In genomic region chr1:152459596-152460528, GRCh38 we compare ENCODE assay signal across 8 cellular contexts. TPM values are rescaled to one million over a fixed set of nuclear protein-coding genes. Genes with fewer than 3 reads are reported as not detected.
DNase-seq lines count a peak whose midpoint lies in the region; ATAC-seq and TF ChIP-seq lines count a peak whose summit lies in the region.

No MANE protein-coding gene starts in this region.

- H3K4me3 Mint-ChIP-seq in CD4-positive, alpha-beta memory T cell: peak overlapping the region; percentile 61 to 88 (median 80)

- H3K9me3 Mint-ChIP-seq in CD4-positive, alpha-beta memory T cell: no peaks in the 10 kb centered on the region

- POLR2A ChIA-PET in CD4-positive, alpha-beta memory T cell (lab: Charles Lee; ENCODE audit: partially characterized antibody): interaction anchor here (0.6 to 3.2 kb wide), 7 partner anchors 11 to 511 kb away, joined by 3 to 44 read pairs (median 4); no protein-coding TSS in a partner anchor

- peak overlapping the region in 1 of 2 donors; percentile 9 for H3K4me3 ChIP-seq in CD4-positive, alpha-beta memory T cell (ENCODE audit: low read length in 2 of 2)
- H3K4me3 ChIP-seq in OCI-LY1 (ENCODE audit: low read depth, low read length, poor library complexity, severe bottlenecking): no peak overlapping the region
- H3K4me3 ChIP-seq in fibroblast of the aortic adventitia (ENCODE audit: low read depth, low read length): no peak overlapping the region
- H3K4me3 ChIP-seq in tibial artery: peak overlapping the region; percentile 7 to 13

- no peaks in the 10 kb centered on the region for H3F3A ChIP-seq in OCI-LY1 (ENCODE audit: insufficient read depth, low read length)

- H3K9me2 ChIP-seq in OCI-LY1 (ENCODE audit: low read depth, low read length): no peaks in the 10 kb centered on the region

- TF ChIP-seq CTCF in OCI-LY1 (IDR thresholded peaks at IDR 0.05; ENCODE audit: low read length) (peak; percentile 80), fibroblast of the aortic adventitia (IDR thresholded peaks at IDR 0.05; ENCODE audit: insufficient read depth, low read length) (peak; percentile 95), tibial artery (IDR thresholded peaks at IDR 0.05) (peak; percentile 50 to 69)

- H3K27ac Mint-ChIP-seq in CD4-positive, alpha-beta memory T cell: peak overlapping the region; percentile 49 to 97 (median 87)

- H3K4me2 ChIP-seq in OCI-LY1 (ENCODE audit: low read length): peak overlapping the region; percentile 38

- H2AFZ ChIP-seq in OCI-LY1 (ENCODE audit: low read length): peak overlapping the region; percentile 97

- peaks cover 24 to 36% (median 30%) of the 10 kb centered on the region in 4 donors for H3K4me1 Mint-ChIP-seq in CD4-positive, alpha-beta memory T cell

- H3K9ac ChIP-seq in OCI-LY1 (ENCODE audit: low read length): no peak overlapping the region

- H3K27me3 Mint-ChIP-seq in CD4-positive, alpha-beta memory T cell: peaks cover 2 to 4% of the 10 kb centered on the region in 2 donors

- peak overlapping the region; percentile 39 for H3K27ac ChIP-seq in CD4-positive, alpha-beta memory T cell (ENCODE audit: low read depth, low read length)
- no peak overlapping the region for H3K27ac ChIP-seq in OCI-LY1 (ENCODE audit: low read depth, low read length, poor library complexity, severe bottlenecking)
- H3K27ac ChIP-seq in tibial artery: peak overlapping the region in 1 of 2 donors; percentile 8

- H3K4me1 ChIP-seq in CD4-positive, alpha-beta memory T cell (ENCODE audit: insufficient read depth, low read length): peaks cover 15% of the 10 kb centered on the region
- H3K4me1 ChIP-seq in OCI-LY1 (ENCODE audit: insufficient read depth, low read length, severe bottlenecking) (peaks cover 10% of the 10 kb centered on the region), tibial artery (no peaks in the 10 kb centered on the region)

- peak; percentile 70 to 72 (median 71) for DNase-seq in CD4-positive, alpha-beta memory T cell
- DNase-seq in activated T-cell treated with anti-CD3 and anti-CD28 coated beads for 48 hours (ENCODE audit: low read depth) (peak; percentile 68), fibroblast of the aortic adventitia (ENCODE audit: low read depth) (peak; percentile 83), pons (ENCODE audit: low spot score) (peak; percentile 74), tibial artery (peak; percentile 56 to 75)

- H4K20me1 ChIP-seq in OCI-LY1 (ENCODE audit: insufficient read depth, low read length): no peaks in the 10 kb centered on the region

- intact Hi-C loops in CD4-positive, alpha-beta memory T cell (cut with micrococcal nuclease): loop anchor here (5.0 kb wide), 1 partner anchor 68 kb away; no protein-coding TSS in a partner anchor
- intact Hi-C loops in tibial artery (cut with DNase I; ENCODE audit: low total_unique reads): loop anchor here (5.0 kb wide), 2 partner anchors 273 to 408 kb away; no protein-coding TSS in a partner anchor

- H3K9me3 ChIP-seq in CD4-positive, alpha-beta memory T cell (ENCODE audit: control insufficient read depth in 1 of 2, low read length in 2 of 2): no peaks in the 10 kb centered on the region
- no peaks in the 10 kb centered on the region for H3K9me3 ChIP-seq in OCI-LY1 (ENCODE audit: low read length)
- no peaks in the 10 kb centered on the region for H3K9me3 ChIP-seq in tibial artery

- no peaks in the 10 kb centered on the region for H3K36me3 Mint-ChIP-seq in CD4-positive, alpha-beta memory T cell

- no peaks in the 10 kb centered on the region for H3K27me3 ChIP-seq in CD4-positive, alpha-beta memory T cell (ENCODE audit: insufficient read depth, low read length)
- no peaks in the 10 kb centered on the region for H3K27me3 ChIP-seq in OCI-LY1 (ENCODE audit: insufficient read depth, low read length)
- H3K27me3 ChIP-seq in tibial artery: peaks cover 0 to 5% of the 10 kb centered on the region in 2 donors

- no peaks in the 10 kb centered on the region for H3K79me2 ChIP-seq in OCI-LY1 (ENCODE audit: insufficient read depth, low read length)

- CTCF ChIA-PET in CD4-positive, alpha-beta memory T cell (lab: Charles Lee; ENCODE audit: partially characterized antibody): interaction anchor here (0.7 to 6.0 kb wide), 35 partner anchors 8 to 492 kb away, joined by 3 to 326 read pairs (median 7); no protein-coding TSS in a partner anchor

- no peaks in the 10 kb centered on the region for H3K36me3 ChIP-seq in CD4-positive, alpha-beta memory T cell (ENCODE audit: insufficient read depth, low read length)
- no peaks in the 10 kb centered on the region for H3K36me3 ChIP-seq in OCI-LY1 (ENCODE audit: insufficient read depth, low read length)
- no peaks in the 10 kb centered on the region for H3K36me3 ChIP-seq in tibial artery

- ATAC-seq in GM18873 (IDR thresholded peaks at IDR 0.05; ENCODE audit: low FRiP score, unreplicated experiment) (peak; percentile 83), HG03108 (IDR thresholded peaks at IDR 0.05; ENCODE audit: unreplicated experiment) (peak; percentile 86)

RNA-seq across cellular contexts. Expression of gene CRNN, which starts 45.8 kb away (rescaled TPM):
- not detected for total RNA-seq in CD4-positive, alpha-beta memory T cell
- not detected for polyA plus RNA-seq in CD4-positive, alpha-beta memory T cell
- total RNA-seq in fibroblast of the aortic adventitia (ENCODE audit: low replicate concordance): not detected in 2 replicates

RNA-seq across cellular contexts. Expression of gene LCE5A, which starts 50.7 kb away (rescaled TPM):
- total RNA-seq in CD4-positive, alpha-beta memory T cell: not detected
- not detected for polyA plus RNA-seq in CD4-positive, alpha-beta memory T cell
- total RNA-seq in fibroblast of the aortic adventitia (ENCODE audit: low replicate concordance): not detected in 2 replicates

RNA-seq across cellular contexts. Expression of gene CRCT1, which starts 54.4 kb away (rescaled TPM):
- not detected for total RNA-seq in CD4-positive, alpha-beta memory T cell
- polyA plus RNA-seq in CD4-positive, alpha-beta memory T cell: not detected
- not detected in 2 replicates for total RNA-seq in fibroblast of the aortic adventitia (ENCODE audit: low replicate concordance)

Comparison
In these comparisons a context has a peak if more than half of its experiments do, and no peak if none do; other contexts are left out.
1. H3K4me3 ChIP-seq: peak in tibial artery (2 of 2); none in OCI-LY1 (single experiment) and fibroblast of the aortic adventitia (single experiment).
2. Peak in every context shown above with its lines, with median percentiles within 50 percentile points of each other: DNase-seq and CTCF ChIP-seq.